In genomic region chr16:24275413-24275812, GRCh38 we compare ENCODE assay signal across 27 cellular contexts. TPM values are rescaled to one million over a fixed set of nuclear protein-coding genes. Genes with fewer than 3 reads are reported as not detected.
"Had no signal": no experiment of that assay in that cellular context is flagged by ENCODE, and none has a peak within 500 bp of the region (broad histone marks: within the 10 kb centered on the region; RNA-seq: fewer than 3 reads in every experiment).

No MANE protein-coding gene starts in this region.

- H3K27ac ChIP-seq: stomach, suprapubic skin, testis, thoracic aorta, thyroid gland, tibial artery, tibial nerve, transverse colon, upper lobe of left lung, upper lobe of right lung, uterus, vagina had no signal

- H3K4me3 ChIP-seq: stomach, suprapubic skin, testis, thoracic aorta, thyroid gland, tibial artery, tibial nerve, transverse colon, upper lobe of left lung, upper lobe of right lung, uterus, vagina had no signal

- H3K4me1 ChIP-seq: stomach, suprapubic skin, testis, thyroid gland, tibial artery, tibial nerve, transverse colon, upper lobe of left lung, upper lobe of right lung, uterus, vagina had no signal

- H3K27me3 ChIP-seq: suprapubic skin, testis, thyroid gland, tibial artery, tibial nerve, upper lobe of left lung, uterus, vagina had no signal

- H3K9me3 ChIP-seq: stomach, testis, thoracic aorta, thyroid gland, tibial artery, tibial nerve, transverse colon, upper lobe of left lung, upper lobe of right lung, uterus, vagina had no signal

- DNase-seq: stimulated activated CD4-positive, alpha-beta T cell treated with anti-CD3 and anti-CD28 coated beads, Interleukin-2, amount 100 ng/mL, for 48 hours; stimulated activated CD4-positive, alpha-beta T cell treated with anti-CD3 and anti-CD28 coated beads, Interleukin-4, amount 100 ng/mL, for 1 hour; stimulated activated CD4-positive, alpha-beta T cell treated with anti-CD3 and anti-CD28 coated beads, Interleukin-4, amount 100 ng/mL, for 24 hours; stimulated activated CD4-positive, alpha-beta T cell treated with anti-CD3 and anti-CD28 coated beads, Interleukin-4, amount 100 ng/mL, for 4 hours; stimulated activated CD8-positive, alpha-beta memory T cell treated with anti-CD3 and anti-CD28 coated beads, Interleukin-4, amount 100 ng/mL, for 48 hours; stimulated activated naive B cell treated with anti-CD40 and anti-IgM and Interleukin-4, amounts not matched to agents 10 μg/mL and 1 μg/mL and 100 μg/mL, for 72 hours; stimulated activated naive CD4-positive, alpha-beta T cell; stimulated activated naive CD4-positive, alpha-beta T cell treated with Interleukin-2 at 50 U/mL for 16 hours; stimulated activated naive CD8-positive, alpha-beta T cell treated with anti-CD3 and anti-CD28 coated beads, Interleukin-15, amount 100 ng/mL, for 72 hours; stimulated activated naive CD8-positive, alpha-beta T cell treated with anti-CD3 and anti-CD28 coated beads, Interleukin-15, Interleukin-2, amounts not matched to agents 100 U/mL and 50 U/mL, for 24 hours; stomach; substantia nigra; testis; thyroid gland; tibial artery; transverse colon; trophoblast cell; upper lobe of left lung; upper lobe of right lung; uterus had no signal

- H3K36me3 ChIP-seq: stomach, suprapubic skin, thoracic aorta, thyroid gland, tibial artery, tibial nerve, transverse colon, upper lobe of left lung, upper lobe of right lung, uterus, vagina had no signal

RNA-seq across cellular contexts. Expression of gene CACNG3, which starts 19.3 kb away (rescaled TPM):
- total RNA-seq: stomach, subcutaneous adipose tissue, suprapubic skin, thoracic aorta, thyroid gland, tibial nerve, transverse colon, upper lobe of left lung, upper lobe of right lung, ureter, urinary bladder, uterus, vagina had no signal
- polyA plus RNA-seq: stomach, urinary bladder had no signal
